Comparison of ENCODE assay signal across 20 cellular contexts in the genomic region with DNA sequence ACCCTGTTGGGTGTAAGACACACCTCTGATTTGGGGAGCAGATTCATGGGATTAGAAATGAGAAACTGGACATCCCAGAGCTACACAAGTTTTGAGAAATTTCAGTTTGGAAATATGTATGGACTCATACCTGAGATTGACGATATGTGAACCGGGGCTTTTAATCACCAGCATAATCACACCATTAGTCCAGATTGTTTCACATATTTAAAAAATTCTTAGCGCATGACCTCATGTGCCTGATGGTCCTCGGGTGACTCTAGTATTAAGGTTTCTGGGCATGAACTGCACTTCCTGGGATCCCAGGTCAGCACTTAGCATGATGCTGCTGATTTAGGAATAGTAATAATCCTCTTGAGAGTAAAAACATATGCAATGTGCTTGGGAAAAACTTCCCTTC.
DNase-seq lines count a peak whose midpoint lies in the region; ATAC-seq, FAIRE-seq and TF ChIP-seq lines count a peak whose summit lies in the region.
"Had no signal": no experiment of that assay in that cellular context is flagged by ENCODE, and none has a peak within 500 bp of the region (broad histone marks: within the 10 kb centered on the region; RNA-seq: fewer than 3 reads in every experiment).

No MANE protein-coding gene starts in this region.

- H3K4me3 ChIP-seq in endothelial cell of umbilical vein (replicated peaks in 1 of 3; ENCODE audit: insufficient read depth in 1 of 3, low read depth in 1 of 3, low read length in 3 of 3) (no peak overlapping the region), esophagus muscularis mucosa (no peak overlapping the region)
- H3K4me3 ChIP-seq: BLaER1, HAP-1 had no signal

- TF ChIP-seq POLR2A in endothelial cell of umbilical vein (IDR thresholded peaks at IDR 0.05; ENCODE audit: low read depth, low read length) (no peak), esophagus muscularis mucosa (IDR thresholded peaks at IDR 0.05; ENCODE audit: low read depth) (no peak)

- BruUV-seq in endothelial cell of umbilical vein (replicated peaks; lab: Mats Ljungman, UMichigan), result no TSS peak

- FAIRE-seq in endothelial cell of umbilical vein (lab: Jason Lieb, UNC), result peak; percentile 42
- FAIRE-seq: A204.1 had no signal

- intact Hi-C loops in activated CD8-positive, alpha-beta T cell treated with anti-CD3 and anti-CD28 coated beads for 36 hours (cut with micrococcal nuclease), result no loop called here
- intact Hi-C loops in endothelial cell of umbilical vein (cut with micrococcal nuclease) (no loop called here), esophagus muscularis mucosa (cut with DNase I) (no loop called here)

- POLR2A ChIA-PET in activated CD8-positive, alpha-beta T cell treated with anti-CD3 and anti-CD28 coated beads for 36 hours (lab: Charles Lee), result interaction anchor here (1.7 kb wide), 1 partner anchor 12 kb away, joined by 4 read pairs; no protein-coding TSS in a partner anchor
- POLR2A ChIA-PET in activated CD8-positive, alpha-beta T cell treated with anti-CD3 and anti-CD28 coated beads, Interleukin-2, amount 10 ng/mL, durations not matched to agents 7 days and 5 days (lab: Charles Lee), result no interaction called here
- POLR2A ChIA-PET in endothelial cell of umbilical vein (lab: Charles Lee), result no interaction called here

- H3K9me3 Mint-ChIP-seq in activated CD8-positive, alpha-beta T cell treated with anti-CD3 and anti-CD28 coated beads for 36 hours, result peaks cover 6% of the 10 kb centered on the region
- peaks cover 4% of the 10 kb centered on the region for H3K9me3 Mint-ChIP-seq in activated CD8-positive, alpha-beta T cell treated with anti-CD3 and anti-CD28 coated beads, Interleukin-2, amount 10 ng/mL, durations not matched to agents 7 days and 5 days (ENCODE audit: insufficient read depth)

- peaks cover 14% of the 10 kb centered on the region for H3K4me1 Mint-ChIP-seq in activated CD8-positive, alpha-beta T cell treated with anti-CD3 and anti-CD28 coated beads for 36 hours (ENCODE audit: low read depth)
- peaks cover 2% of the 10 kb centered on the region for H3K4me1 Mint-ChIP-seq in activated CD8-positive, alpha-beta T cell treated with anti-CD3 and anti-CD28 coated beads, Interleukin-2, amount 10 ng/mL, durations not matched to agents 7 days and 5 days (ENCODE audit: low read depth)

- TF ChIP-seq CTCF in activated CD8-positive, alpha-beta T cell treated with anti-CD3 and anti-CD28 coated beads for 36 hours (IDR thresholded peaks at IDR 0.05), result no peak
- TF ChIP-seq CTCF in endothelial cell of umbilical vein (IDR thresholded peaks at IDR 0.05; ENCODE audit: extremely low read depth in 1 of 2, insufficient read depth in 1 of 2, low read depth in 1 of 2, low read length in 2 of 2), result no peak
- TF ChIP-seq CTCF in esophagus muscularis mucosa (IDR thresholded peaks at IDR 0.05), result no peak

- no peaks in the 10 kb centered on the region for H3K9me1 ChIP-seq in endothelial cell of umbilical vein (replicated peaks; ENCODE audit: control insufficient read depth, extremely low read depth, insufficient read depth, low read length)

- no peaks in the 10 kb centered on the region for H3K79me2 ChIP-seq in endothelial cell of umbilical vein (ENCODE audit: control insufficient read depth, insufficient read depth, low read length)

- no peaks in the 10 kb centered on the region for H4K20me1 ChIP-seq in endothelial cell of umbilical vein (replicated peaks; ENCODE audit: control insufficient read depth, extremely low read depth, insufficient read depth, low read length)
- H4K20me1 ChIP-seq: BLaER1 had no signal

- DNase-seq in activated CD8-positive, alpha-beta T cell treated with anti-CD3 and anti-CD28 coated beads for 36 hours, result no peak
- DNase-seq in activated CD8-positive, alpha-beta T cell treated with anti-CD3 and anti-CD28 coated beads, Interleukin-2, amount 10 ng/mL, durations not matched to agents 7 days and 5 days, result no peak
- DNase-seq in M059J (ENCODE audit: low read depth) (peak; percentile 55), endothelial cell of umbilical vein (ENCODE audit: low read depth, low spot score) (no peak), esophagus muscularis mucosa (ENCODE audit: extremely low spot score) (no peak)
- DNase-seq in stimulated activated CD4-positive, alpha-beta T cell treated with anti-CD3 and anti-CD28 coated beads, Interleukin-2, amount 100 ng/mL, for 24 hours, result no peak
- DNase-seq: Calu3; CD8-positive, alpha-beta T cell; DMS79; GDM1; NCI-H1105; NCI-H2081 treated with DMSO at 0.1 percent for 48 hours; NCI-H446 treated with DMSO at 0.1 percent for 48 hours; OCI-M1; SHP77 had no signal

- H3K36me3 ChIP-seq in endothelial cell of umbilical vein (ENCODE audit: control insufficient read depth in 2 of 2, extremely low read depth in 1 of 2, insufficient read depth in 2 of 2, low read length in 2 of 2) (no peaks in the 10 kb centered on the region), esophagus muscularis mucosa (no peaks in the 10 kb centered on the region)
- H3K36me3 ChIP-seq: BLaER1, HAP-1 had no signal

- H3K4me3 Mint-ChIP-seq in activated CD8-positive, alpha-beta T cell treated with anti-CD3 and anti-CD28 coated beads for 36 hours, result no peak overlapping the region
- no peak overlapping the region for H3K4me3 Mint-ChIP-seq in activated CD8-positive, alpha-beta T cell treated with anti-CD3 and anti-CD28 coated beads, Interleukin-2, amount 10 ng/mL, durations not matched to agents 7 days and 5 days
- H3K4me3 Mint-ChIP-seq: CD8-positive, alpha-beta T cell had no signal

- dilution Hi-C loops in endothelial cell of umbilical vein (cut with MboI; ENCODE audit: extremely low pct_ligation_motif_present, low sequenced_read_pairs), result no loop called here

- H2AFZ ChIP-seq in endothelial cell of umbilical vein (ENCODE audit: low read depth, low read length), result no peak overlapping the region

- no peak for TF ChIP-seq EP300 in esophagus muscularis mucosa (IDR thresholded peaks at IDR 0.05)

- no peaks in the 10 kb centered on the region for H3K9me3 ChIP-seq in endothelial cell of umbilical vein (replicated peaks; ENCODE audit: control insufficient read depth, insufficient read depth, low read length)
- H3K9me3 ChIP-seq in esophagus muscularis mucosa, result peaks cover 0 to 17% (median 0%) of the 10 kb centered on the region in 4 donors
- H3K9me3 ChIP-seq: HAP-1 had no signal

- CTCF ChIA-PET in activated CD8-positive, alpha-beta T cell treated with anti-CD3 and anti-CD28 coated beads for 36 hours (lab: Charles Lee), result no interaction called here
- CTCF ChIA-PET in activated CD8-positive, alpha-beta T cell treated with anti-CD3 and anti-CD28 coated beads, Interleukin-2, amount 10 ng/mL, durations not matched to agents 7 days and 5 days (lab: Charles Lee), result no interaction called here
- CTCF ChIA-PET in endothelial cell of umbilical vein (lab: Charles Lee), result no interaction called here

- H3K9ac ChIP-seq in endothelial cell of umbilical vein (replicated peaks; ENCODE audit: extremely low read depth, insufficient read depth, low read length), result no peak overlapping the region
- H3K9ac ChIP-seq: BLaER1 had no signal

- H3K4me1 ChIP-seq in endothelial cell of umbilical vein (ENCODE audit: control insufficient read depth, extremely low read depth, insufficient read depth, low read length) (no peaks in the 10 kb centered on the region), esophagus muscularis mucosa (no peaks in the 10 kb centered on the region)
- H3K4me1 ChIP-seq: BLaER1 had no signal

- H3K27ac Mint-ChIP-seq in activated CD8-positive, alpha-beta T cell treated with anti-CD3 and anti-CD28 coated beads for 36 hours, result peak overlapping the region; percentile 62
- H3K27ac Mint-ChIP-seq in activated CD8-positive, alpha-beta T cell treated with anti-CD3 and anti-CD28 coated beads, Interleukin-2, amount 10 ng/mL, durations not matched to agents 7 days and 5 days, result no peak overlapping the region
- H3K27ac Mint-ChIP-seq: CD8-positive, alpha-beta T cell had no signal

- H3K27ac ChIP-seq in endothelial cell of umbilical vein (ENCODE audit: insufficient read depth, low read depth, low read length) (no peak overlapping the region), esophagus muscularis mucosa (replicated peaks in 1 of 4) (no peak overlapping the region)
- H3K27ac ChIP-seq: BLaER1 had no signal

- H3K36me3 Mint-ChIP-seq in activated CD8-positive, alpha-beta T cell treated with anti-CD3 and anti-CD28 coated beads for 36 hours (ENCODE audit: low read depth), result peaks cover 4% of the 10 kb centered on the region
- peaks cover 4% of the 10 kb centered on the region for H3K36me3 Mint-ChIP-seq in activated CD8-positive, alpha-beta T cell treated with anti-CD3 and anti-CD28 coated beads, Interleukin-2, amount 10 ng/mL, durations not matched to agents 7 days and 5 days (ENCODE audit: low read depth)
- H3K36me3 Mint-ChIP-seq: CD8-positive, alpha-beta T cell had no signal

- WGBS in esophagus muscularis mucosa, result 80% methylated on average over 4 of the region's 4 CpGs

- no peaks in the 10 kb centered on the region for H3K27me3 Mint-ChIP-seq in activated CD8-positive, alpha-beta T cell treated with anti-CD3 and anti-CD28 coated beads for 36 hours
- H3K27me3 Mint-ChIP-seq in activated CD8-positive, alpha-beta T cell treated with anti-CD3 and anti-CD28 coated beads, Interleukin-2, amount 10 ng/mL, durations not matched to agents 7 days and 5 days (ENCODE audit: low read depth), result peaks cover 2% of the 10 kb centered on the region

- no peak for ATAC-seq in activated CD8-positive, alpha-beta T cell treated with anti-CD3 and anti-CD28 coated beads for 36 hours
- ATAC-seq in activated CD8-positive, alpha-beta T cell treated with anti-CD3 and anti-CD28 coated beads, Interleukin-2, amount 10 ng/mL, durations not matched to agents 7 days and 5 days, result no peak
- ATAC-seq in HG03108 (IDR thresholded peaks at IDR 0.05; ENCODE audit: unreplicated experiment), result no peak
- ATAC-seq: CD8-positive, alpha-beta T cell; SK-N-SH treated with all-trans-retinoic acid at 6 μM for 48 hours had no signal

- H3K27me3 ChIP-seq in endothelial cell of umbilical vein (ENCODE audit: control insufficient read depth in 2 of 2, insufficient read depth in 2 of 2, low read length in 2 of 2) (no peaks in the 10 kb centered on the region), esophagus muscularis mucosa (no peaks in the 10 kb centered on the region)
- H3K27me3 ChIP-seq: BLaER1 had no signal

- no peak overlapping the region for H3K4me2 ChIP-seq in endothelial cell of umbilical vein (ENCODE audit: insufficient read depth, low read length)
- H3K4me2 ChIP-seq: BLaER1 had no signal

TF ChIP-seq in endothelial cell of umbilical vein, 7 proteins besides CTCF, POLR2A, EP300 and RAD21 (continues in another document):
- TF ChIP-seq, protein P1, sequence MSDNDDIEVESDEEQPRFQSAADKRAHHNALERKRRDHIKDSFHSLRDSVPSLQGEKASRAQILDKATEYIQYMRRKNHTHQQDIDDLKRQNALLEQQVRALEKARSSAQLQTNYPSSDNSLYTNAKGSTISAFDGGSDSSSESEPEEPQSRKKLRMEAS (IDR thresholded peaks at IDR 0.05; ENCODE audit: insufficient read depth, insufficient read length), result no peak
- TF ChIP-seq POLR2AphosphoS5 (IDR thresholded peaks at IDR 0.05; ENCODE audit: insufficient read depth, low read depth, low read length), result no peak
- no peak for TF ChIP-seq FOS (IDR thresholded peaks at IDR 0.05; ENCODE audit: borderline replicate concordance, insufficient read depth, low read length)
- no peak for TF ChIP-seq EZH2 (IDR thresholded peaks at IDR 0.05; ENCODE audit: borderline replicate concordance, low read depth, low read length, severe bottlenecking)
- no peak for TF ChIP-seq MYC (IDR thresholded peaks at IDR 0.05; ENCODE audit: low read depth, low read length)
